Comparison of ENCODE assay signal across 17 cellular contexts in genomic region chr10:11510714-11511113, GRCh38.
A peak's percentile ranks its signal among the peaks of the same experiment; 100 is the strongest.
DNase-seq lines count a peak whose midpoint lies in the region; ATAC-seq, FAIRE-seq and TF ChIP-seq lines count a peak whose summit lies in the region.
"Had no signal": no experiment of that assay in that cellular context is flagged by ENCODE, and none has a peak within 500 bp of the region (broad histone marks: within the 10 kb centered on the region; RNA-seq: fewer than 3 reads in every experiment).

No MANE protein-coding gene starts in this region.

- H3K27me3 Mint-ChIP-seq in WTC11 (ENCODE audit: low read depth): no peaks in the 10 kb centered on the region

- H3K4ac ChIP-seq in mesendoderm (ENCODE audit: low read depth, low read length): no peak overlapping the region

- peak overlapping the region; percentile 42 for H3K18ac ChIP-seq in mesendoderm (ENCODE audit: low read length)

- POLR2A ChIA-PET in WTC11 (lab: Charles Lee): no interaction called here

- H2BK5ac ChIP-seq in mesendoderm (ENCODE audit: low read length): no peak overlapping the region

- no CpG with 5 or more reads among the region's 3 CpGs for whole genome bisulfite sequencing in mesendoderm (ENCODE audit: extremely low coverage, insufficient coverage, low lambda C conversion rate)

- H3K36me3 ChIP-seq in left ventricle myocardium inferior (no peaks in the 10 kb centered on the region), mesendoderm (ENCODE audit: control insufficient read depth, insufficient read depth, low read length) (no peaks in the 10 kb centered on the region)

- no peaks in the 10 kb centered on the region for H3K79me1 ChIP-seq in mesendoderm (ENCODE audit: low read length)

- no peak overlapping the region for H2AK5ac ChIP-seq in mesendoderm (ENCODE audit: low read length)

- H3K27ac ChIP-seq in left ventricle myocardium inferior (replicated peaks) (no peak overlapping the region), mesendoderm (ENCODE audit: low read depth, low read length) (no peak overlapping the region)

- TF ChIP-seq CTCF in left ventricle myocardium inferior (IDR thresholded peaks at IDR 0.05; ENCODE audit: borderline replicate concordance): no peak
- no peak for TF ChIP-seq CTCF in WTC11 (IDR thresholded peaks at IDR 0.05)
- no peak for TF ChIP-seq CTCF in D721Med (IDR thresholded peaks at IDR 0.05; ENCODE audit: insufficient read depth, missing control alignments)

- H3K27me3 ChIP-seq in left ventricle myocardium inferior (ENCODE audit: low read depth): no peaks in the 10 kb centered on the region
- no peaks in the 10 kb centered on the region for H3K27me3 ChIP-seq in mesendoderm (ENCODE audit: insufficient read depth, low read length, poor library complexity)

- no peak overlapping the region for H2BK15ac ChIP-seq in mesendoderm (replicated peaks; ENCODE audit: low read depth)

- H3K4me3 ChIP-seq in left ventricle myocardium inferior (no peak overlapping the region), mesendoderm (ENCODE audit: low read length) (no peak overlapping the region)

- no peaks in the 10 kb centered on the region for H3K9me3 Mint-ChIP-seq in WTC11
- H3K9me3 Mint-ChIP-seq: CD14-positive monocyte had no signal

- no peak overlapping the region for H3K4me2 ChIP-seq in mesendoderm (ENCODE audit: low read length)
- H3K4me2 ChIP-seq: SK-N-SH had no signal

- no peaks in the 10 kb centered on the region for H3K79me2 ChIP-seq in mesendoderm (ENCODE audit: control insufficient read depth, insufficient read depth, low read length)

- intact Hi-C loops in Right ventricle myocardium superior (cut with DNase I): loop anchor here (10.0 kb wide), 1 partner anchor 244 kb away; no protein-coding TSS in a partner anchor
- intact Hi-C loops in left ventricle myocardium inferior (cut with micrococcal nuclease): loop anchor here (10.0 kb wide), 2 partner anchors 214 to 244 kb away; no protein-coding TSS in a partner anchor

- peaks cover 15% of the 10 kb centered on the region for H3K4me1 Mint-ChIP-seq in WTC11

- ATAC-seq in Right ventricle myocardium superior (ENCODE audit: poor library complexity) (peak; percentile 53), WTC11 (peak; percentile 67), GM21723 (IDR thresholded peaks at IDR 0.05; ENCODE audit: unreplicated experiment) (no peak)
- ATAC-seq: Panc1 had no signal

- no peaks in the 10 kb centered on the region for H3K9me3 ChIP-seq in left ventricle myocardium inferior (replicated peaks)
- H3K9me3 ChIP-seq: SK-N-SH had no signal

- no peak overlapping the region for H4K8ac ChIP-seq in mesendoderm (ENCODE audit: low read depth, low read length)

- no peak overlapping the region for H4K5ac ChIP-seq in mesendoderm (ENCODE audit: low read length)

- no peak overlapping the region for H3K9ac ChIP-seq in mesendoderm (ENCODE audit: low read length)
- H3K9ac ChIP-seq: SK-N-SH had no signal

- no peak for DNase-seq in Right ventricle myocardium superior
- no peak for DNase-seq in left ventricle myocardium inferior
- DNase-seq in WTC11 (ENCODE audit: low spot score): no peak
- DNase-seq in mesendoderm: no peak
- DNase-seq in activated CD8-positive, alpha-beta memory T cell treated with anti-CD3 and anti-CD28 coated beads for 24 hours: no peak
- no peak for DNase-seq in D721Med (ENCODE audit: insufficient read length, low spot score)
- DNase-seq: COR-L47, DMS53, GOT3, KBM-7, NCI-H1417 treated with DMSO at 0.1 percent for 48 hours, NCI-H2029 treated with DMSO at 0.1 percent for 48 hours, NCI-H524, SK-N-SH had no signal

- H3K56ac ChIP-seq in mesendoderm (ENCODE audit: low read length): no peak overlapping the region

- H3K4me1 ChIP-seq in left ventricle myocardium inferior (peaks cover 5% of the 10 kb centered on the region), mesendoderm (ENCODE audit: control insufficient read depth, low read depth, low read length) (no peaks in the 10 kb centered on the region)

- FAIRE-seq in D721Med (lab: Jason Lieb, UNC): no peak

- no peak overlapping the region for H2BK120ac ChIP-seq in mesendoderm (ENCODE audit: low read depth, low read length)

- no peak overlapping the region for H3K4me3 Mint-ChIP-seq in WTC11
- H3K4me3 Mint-ChIP-seq: CD14-positive monocyte had no signal

- H3K23ac ChIP-seq in mesendoderm (ENCODE audit: low read length): no peak overlapping the region

- CTCF ChIA-PET in WTC11 (lab: Charles Lee): interaction anchor here (1.0 kb wide), 2 partner anchors 86 to 214 kb away, joined by 3 read pairs; no protein-coding TSS in a partner anchor

- H3K36me3 Mint-ChIP-seq in WTC11: no peaks in the 10 kb centered on the region

- peak overlapping the region; percentile 20; the same call in 1 of the 2 replicates for H3K27ac Mint-ChIP-seq in WTC11

TF ChIP-seq in WTC11, 78 proteins besides CTCF, POLR2A, EP300 and RAD21:
- TF ChIP-seq CBFB (CRISPR knock-in tag; IDR thresholded peaks at IDR 0.05; ENCODE audit: low read depth) (no peak), CDX4 (CRISPR knock-in tag; IDR thresholded peaks at IDR 0.05; ENCODE audit: borderline replicate concordance) (no peak), USF1 (CRISPR knock-in tag; IDR thresholded peaks at IDR 0.05) (no peak), ZNF671 (CRISPR knock-in tag; IDR thresholded peaks at IDR 0.05) (no peak), NFATC4 (CRISPR knock-in tag; IDR thresholded peaks at IDR 0.05) (no peak), NR1H2 (CRISPR knock-in tag; IDR thresholded peaks at IDR 0.05) (no peak), NFYB (CRISPR knock-in tag; conservative IDR thresholded peaks at IDR 0.05; ENCODE audit: low read depth) (no peak), ZNF416 (CRISPR knock-in tag; IDR thresholded peaks at IDR 0.05) (no peak), ETV6 (CRISPR knock-in tag; IDR thresholded peaks at IDR 0.05) (no peak), FOXP1 (CRISPR knock-in tag; IDR thresholded peaks at IDR 0.05; ENCODE audit: borderline replicate concordance) (no peak), ZNF263 (CRISPR knock-in tag; IDR thresholded peaks at IDR 0.05; ENCODE audit: low read depth) (no peak), ZNF512 (CRISPR knock-in tag; IDR thresholded peaks at IDR 0.05; ENCODE audit: borderline replicate concordance) (no peak)
- TF ChIP-seq, protein P1, sequence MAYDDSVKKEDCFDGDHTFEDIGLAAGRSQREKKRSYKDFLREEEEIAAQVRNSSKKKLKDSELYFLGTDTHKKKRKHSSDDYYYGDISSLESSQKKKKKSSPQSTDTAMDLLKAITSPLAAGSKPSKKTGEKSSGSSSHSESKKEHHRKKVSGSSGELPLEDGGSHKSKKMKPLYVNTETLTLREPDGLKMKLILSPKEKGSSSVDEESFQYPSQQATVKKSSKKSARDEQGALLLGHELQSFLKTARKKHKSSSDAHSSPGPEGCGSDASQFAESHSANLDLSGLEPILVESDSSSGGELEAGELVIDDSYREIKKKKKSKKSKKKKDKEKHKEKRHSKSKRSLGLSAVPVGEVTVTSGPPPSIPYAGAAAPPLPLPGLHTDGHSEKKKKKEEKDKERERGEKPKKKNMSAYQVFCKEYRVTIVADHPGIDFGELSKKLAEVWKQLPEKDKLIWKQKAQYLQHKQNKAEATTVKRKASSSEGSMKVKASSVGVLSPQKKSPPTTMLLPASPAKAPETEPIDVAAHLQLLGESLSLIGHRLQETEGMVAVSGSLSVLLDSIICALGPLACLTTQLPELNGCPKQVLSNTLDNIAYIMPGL (CRISPR knock-in tag; IDR thresholded peaks at IDR 0.05): no peak
- TF ChIP-seq, protein P2, sequence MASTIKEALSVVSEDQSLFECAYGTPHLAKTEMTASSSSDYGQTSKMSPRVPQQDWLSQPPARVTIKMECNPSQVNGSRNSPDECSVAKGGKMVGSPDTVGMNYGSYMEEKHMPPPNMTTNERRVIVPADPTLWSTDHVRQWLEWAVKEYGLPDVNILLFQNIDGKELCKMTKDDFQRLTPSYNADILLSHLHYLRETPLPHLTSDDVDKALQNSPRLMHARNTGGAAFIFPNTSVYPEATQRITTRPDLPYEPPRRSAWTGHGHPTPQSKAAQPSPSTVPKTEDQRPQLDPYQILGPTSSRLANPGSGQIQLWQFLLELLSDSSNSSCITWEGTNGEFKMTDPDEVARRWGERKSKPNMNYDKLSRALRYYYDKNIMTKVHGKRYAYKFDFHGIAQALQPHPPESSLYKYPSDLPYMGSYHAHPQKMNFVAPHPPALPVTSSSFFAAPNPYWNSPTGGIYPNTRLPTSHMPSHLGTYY (CRISPR knock-in tag; IDR thresholded peaks at IDR 0.05): no peak
